12 cellular contexts compared by ENCODE assay signal in the genomic region with DNA sequence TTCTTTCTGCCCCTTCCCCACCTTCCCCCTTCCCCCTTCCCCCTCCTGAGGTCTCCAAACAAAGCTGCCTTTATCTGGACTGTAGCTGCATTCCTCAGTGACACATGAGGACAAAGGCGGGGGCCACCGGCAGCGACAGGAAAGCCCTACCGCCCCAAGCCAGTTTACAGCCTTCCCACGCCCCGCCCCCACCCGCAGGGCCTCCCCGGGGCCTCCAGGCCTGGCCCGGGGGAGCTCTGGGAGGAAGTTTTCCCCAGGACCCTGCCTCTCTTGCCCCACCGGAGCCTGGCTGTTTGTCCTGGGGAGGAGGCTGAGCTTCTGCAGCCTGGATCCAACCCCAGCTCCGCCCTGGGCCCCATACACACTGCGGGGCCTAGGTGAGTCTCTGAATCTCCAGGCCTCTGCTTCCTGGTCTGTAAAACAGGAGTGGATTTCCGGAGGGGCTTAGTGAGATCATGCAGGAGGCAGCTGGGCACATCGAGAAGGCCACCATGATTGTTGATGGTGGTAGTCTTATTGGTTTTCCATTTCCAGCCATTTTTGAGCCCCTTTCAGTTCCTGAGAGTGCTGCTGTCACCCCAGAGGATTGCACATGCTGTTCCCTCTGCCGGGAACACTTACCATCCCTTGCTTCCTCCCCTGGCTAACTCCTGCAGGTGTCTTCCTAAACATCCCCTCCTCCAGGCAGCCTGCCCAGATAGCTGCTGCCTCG.
DNase-seq lines count a peak whose midpoint lies in the region; ATAC-seq and TF ChIP-seq lines count a peak whose summit lies in the region.
"Had no signal": no experiment of that assay in that cellular context is flagged by ENCODE, and none has a peak within 500 bp of the region (broad histone marks: within the 10 kb centered on the region; RNA-seq: fewer than 3 reads in every experiment).

No MANE protein-coding gene starts in this region.

- H3K9me3 ChIP-seq in PC-3 (ENCODE audit: low read length), result no peaks in the 10 kb centered on the region
- peaks cover 0 to 10% (median 3%) of the 10 kb centered on the region in 11 donors for H3K9me3 ChIP-seq in heart right ventricle
- H3K9me3 ChIP-seq in neuron (ENCODE audit: low read length), result no peaks in the 10 kb centered on the region

- H3K79me2 ChIP-seq in PC-3 (ENCODE audit: low read length), result no peaks in the 10 kb centered on the region

- peaks cover 2% of the 10 kb centered on the region for H3K9me3 Mint-ChIP-seq in Calu3 (ENCODE audit: low read depth, unreplicated experiment)
- peaks cover 7% of the 10 kb centered on the region for H3K9me3 Mint-ChIP-seq in activated CD8-positive, alpha-beta T cell treated with anti-CD3 and anti-CD28 coated beads for 36 hours

- H3K27me3 ChIP-seq in PC-3 (ENCODE audit: low read length), result no peaks in the 10 kb centered on the region
- H3K27me3 ChIP-seq in heart right ventricle, result no peaks in the 10 kb centered on the region
- no peaks in the 10 kb centered on the region for H3K27me3 ChIP-seq in neuron (ENCODE audit: insufficient read depth, low read length)

- no peak for TF ChIP-seq CTCF in Calu3 (IDR thresholded peaks at IDR 0.05; ENCODE audit: unreplicated experiment)
- no peak for TF ChIP-seq CTCF in PC-3 (conservative IDR thresholded peaks at IDR 0.05; ENCODE audit: low read depth, low read length)
- no peak for TF ChIP-seq CTCF in heart right ventricle (IDR thresholded peaks at IDR 0.05)
- no peak for TF ChIP-seq CTCF in activated CD8-positive, alpha-beta T cell treated with anti-CD3 and anti-CD28 coated beads for 36 hours (IDR thresholded peaks at IDR 0.05)

- no peaks in the 10 kb centered on the region for H4K20me1 ChIP-seq in PC-3 (ENCODE audit: low read length)

- H3K4me1 Mint-ChIP-seq in Calu3 (ENCODE audit: low read depth, unreplicated experiment), result peaks cover 46% of the 10 kb centered on the region
- H3K4me1 Mint-ChIP-seq in activated CD8-positive, alpha-beta T cell treated with anti-CD3 and anti-CD28 coated beads for 36 hours (ENCODE audit: low read depth), result no peaks in the 10 kb centered on the region
- H3K4me1 Mint-ChIP-seq: activated naive CD8-positive, alpha-beta T cell treated with anti-CD3 and anti-CD28 coated beads for 36 hours had no signal

- H3K4me1 ChIP-seq in PC-3 (ENCODE audit: insufficient read depth, low read length), result peaks cover 23% of the 10 kb centered on the region
- peaks cover 21 to 55% (median 39%) of the 10 kb centered on the region in 9 donors for H3K4me1 ChIP-seq in heart right ventricle
- H3K4me1 ChIP-seq in neuron (ENCODE audit: insufficient read depth, low read length), result peaks cover 30% of the 10 kb centered on the region

- CTCF ChIA-PET in Calu3 (lab: Charles Lee) (interaction anchor here (0.6 to 1.0 kb wide), 5 partner anchors 11 to 1839 kb away, joined by 3 to 5 read pairs (median 3); no protein-coding TSS in a partner anchor), PC-3 (lab: Charles Lee) (no interaction called here)
- CTCF ChIA-PET in activated CD8-positive, alpha-beta T cell treated with anti-CD3 and anti-CD28 coated beads for 36 hours (lab: Charles Lee), result no interaction called here

- H3K27me3 Mint-ChIP-seq in Calu3 (ENCODE audit: unreplicated experiment), result no peaks in the 10 kb centered on the region
- peaks cover 15% of the 10 kb centered on the region for H3K27me3 Mint-ChIP-seq in activated CD8-positive, alpha-beta T cell treated with anti-CD3 and anti-CD28 coated beads for 36 hours

- peaks cover 19% of the 10 kb centered on the region for H3K36me3 Mint-ChIP-seq in Calu3 (ENCODE audit: insufficient read depth, unreplicated experiment)
- H3K36me3 Mint-ChIP-seq in activated CD8-positive, alpha-beta T cell treated with anti-CD3 and anti-CD28 coated beads for 36 hours (ENCODE audit: low read depth), result no peaks in the 10 kb centered on the region
- H3K36me3 Mint-ChIP-seq: activated naive CD8-positive, alpha-beta T cell treated with anti-CD3 and anti-CD28 coated beads for 36 hours; CD8-positive, alpha-beta T cell had no signal

- intact Hi-C loops in Calu3 (cut with micrococcal nuclease; ENCODE audit: unreplicated experiment), result no loop called here
- intact Hi-C loops in PC-3 (cut with micrococcal nuclease), result no loop called here
- intact Hi-C loops in heart right ventricle (cut with DNase I), result loop anchor here in 3 of 10 donors (1.0 to 5.0 kb wide), 2 partner anchors 46 to 55 kb away; no protein-coding TSS in a partner anchor
- intact Hi-C loops in activated CD8-positive, alpha-beta T cell treated with anti-CD3 and anti-CD28 coated beads for 36 hours (cut with micrococcal nuclease), result no loop called here

- 15 to 19% methylated on average over 16 of the region's 16 CpGs for WGBS in heart right ventricle, 2 donors

- peak overlapping the region; percentile 63 for H3K27ac ChIP-seq in PC-3 (ENCODE audit: low read length)
- peak overlapping the region; percentile 69 to 92 (median 80) for H3K27ac ChIP-seq in heart right ventricle

- DNase-seq in Calu3 (peak; percentile 88), PC-3 (peak; percentile 32), heart right ventricle (peak; percentile 71 to 86), NCI-H446 treated with DMSO at 0.1 percent for 48 hours (lab: John Stamatoyannopoulos, UW) (no peak)
- DNase-seq in activated CD8-positive, alpha-beta T cell treated with anti-CD3 and anti-CD28 coated beads for 36 hours, result no peak
- DNase-seq: activated naive CD8-positive, alpha-beta T cell treated with anti-CD3 and anti-CD28 coated beads for 36 hours; CD8-positive, alpha-beta T cell; NCI-H2081; occipital lobe had no signal

- no peak; the same call in 1 of the 2 replicates for ATAC-seq in PC-3
- peak; percentile 48 to 86 (median 76) for ATAC-seq in heart right ventricle
- ATAC-seq in HG03521 (IDR thresholded peaks at IDR 0.05; ENCODE audit: unreplicated experiment), result no peak
- no peak for ATAC-seq in HG02759 (IDR thresholded peaks at IDR 0.05; ENCODE audit: unreplicated experiment)
- ATAC-seq in activated CD8-positive, alpha-beta T cell treated with anti-CD3 and anti-CD28 coated beads for 36 hours, result no peak
- ATAC-seq: CD8-positive, alpha-beta T cell had no signal

- no peaks in the 10 kb centered on the region for H3F3A ChIP-seq in PC-3 (ENCODE audit: low read length, unreplicated experiment)

- no peak overlapping the region for H3K4me3 Mint-ChIP-seq in Calu3 (ENCODE audit: low read depth, unreplicated experiment)
- no peak overlapping the region for H3K4me3 Mint-ChIP-seq in activated CD8-positive, alpha-beta T cell treated with anti-CD3 and anti-CD28 coated beads for 36 hours
- H3K4me3 Mint-ChIP-seq: activated naive CD8-positive, alpha-beta T cell treated with anti-CD3 and anti-CD28 coated beads for 36 hours; CD8-positive, alpha-beta T cell had no signal

- no peak overlapping the region for H2AFZ ChIP-seq in PC-3 (ENCODE audit: low read length)
- no peak overlapping the region for H2AFZ ChIP-seq in neuron (ENCODE audit: low read depth, low read length)

- no peak overlapping the region for H3K4me2 ChIP-seq in PC-3 (ENCODE audit: low read length)

- BruUV-seq in Calu3 (replicated peaks; lab: Mats Ljungman, UMichigan) (TSS peak; percentile 91), PC-3 (replicated peaks; lab: Mats Ljungman, UMichigan) (no TSS peak)

- H3K9me2 ChIP-seq in PC-3 (replicated peaks; ENCODE audit: low read length), result no peaks in the 10 kb centered on the region

- peak overlapping the region; percentile 45; the same call in 1 of the 2 replicates for H3K9ac ChIP-seq in PC-3 (ENCODE audit: low read length)

- POLR2A ChIA-PET in PC-3 (lab: Charles Lee; ENCODE audit: unreplicated experiment), result no interaction called here
- POLR2A ChIA-PET in activated CD8-positive, alpha-beta T cell treated with anti-CD3 and anti-CD28 coated beads for 36 hours (lab: Charles Lee), result no interaction called here

- H3K27ac Mint-ChIP-seq in Calu3 (ENCODE audit: unreplicated experiment), result peak overlapping the region; percentile 98
- H3K27ac Mint-ChIP-seq in activated CD8-positive, alpha-beta T cell treated with anti-CD3 and anti-CD28 coated beads for 36 hours, result no peak overlapping the region
- H3K27ac Mint-ChIP-seq: activated naive CD8-positive, alpha-beta T cell treated with anti-CD3 and anti-CD28 coated beads for 36 hours; CD8-positive, alpha-beta T cell had no signal

- H3K36me3 ChIP-seq in PC-3 (ENCODE audit: low read depth, low read length) (no peaks in the 10 kb centered on the region), heart right ventricle (no peaks in the 10 kb centered on the region), neuron (ENCODE audit: insufficient read depth, low read length) (no peaks in the 10 kb centered on the region)

- H3K4me3 ChIP-seq in PC-3 (ENCODE audit: low read length) (no peak overlapping the region), heart right ventricle (no peak overlapping the region), neuron (ENCODE audit: low read length) (peak overlapping the region; percentile 26)

Comparison
In these comparisons a context has a peak if more than half of its experiments do, and no peak if none do; other contexts are left out.
1. DNase-seq: peak in Calu3 (single experiment), PC-3 (single experiment) and heart right ventricle (2 of 2); none in NCI-H446 treated with DMSO at 0.1 percent for 48 hours (single experiment) and activated CD8-positive, alpha-beta T cell treated with anti-CD3 and anti-CD28 coated beads for 36 hours (single experiment).
2. ATAC-seq: peak in heart right ventricle (8 of 8); none in PC-3 (single experiment), HG03521 (single experiment), HG02759 (single experiment) and activated CD8-positive, alpha-beta T cell treated with anti-CD3 and anti-CD28 coated beads for 36 hours (single experiment).